ENCODE assay signal across 16 cellular contexts in the genomic region with DNA sequence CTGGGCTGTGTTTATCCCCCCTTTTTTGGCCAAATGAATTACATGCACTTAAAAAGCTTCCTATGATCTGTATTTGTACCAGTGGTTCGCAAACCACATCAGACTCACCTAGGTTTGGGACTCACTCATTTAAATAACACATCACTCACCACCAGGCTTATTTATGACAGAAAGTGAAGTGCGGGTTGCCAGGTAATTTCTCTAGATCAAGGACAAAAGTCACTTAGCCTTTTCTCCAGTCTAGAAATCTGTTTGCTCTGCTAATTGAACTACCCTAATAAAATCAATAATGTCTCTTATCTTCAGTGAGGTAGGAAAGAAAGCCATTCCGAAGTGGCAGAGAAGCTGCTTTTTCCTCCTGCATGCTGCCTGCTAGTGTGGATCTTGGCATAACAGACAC.
DNase-seq lines count a peak whose midpoint lies in the region; ATAC-seq and TF ChIP-seq lines count a peak whose summit lies in the region.
"Had no signal": no experiment of that assay in that cellular context is flagged by ENCODE, and none has a peak within 500 bp of the region (broad histone marks: within the 10 kb centered on the region; RNA-seq: fewer than 3 reads in every experiment).

No MANE protein-coding gene starts in this region.

- H3K9me2 ChIP-seq in GM23338 (ENCODE audit: insufficient read depth): no peaks in the 10 kb centered on the region

- H3F3A ChIP-seq in GM23338 (replicated peaks; ENCODE audit: low read depth): no peaks in the 10 kb centered on the region

- H3K27ac Mint-ChIP-seq in GM23338: no peak overlapping the region
- H3K27ac Mint-ChIP-seq: CD4-positive, alpha-beta T cell; T-helper 1 cell treated with Interleukin-12 subunit alpha and Interleukin-12 subunit beta and Interleukin-4 antibody, amounts not matched to agents 30 μg/mL and 1 μg/mL, for 36 hours had no signal

- H3K4me3 Mint-ChIP-seq in GM23338: no peak overlapping the region
- H3K4me3 Mint-ChIP-seq: CD4-positive, alpha-beta T cell; T-helper 1 cell treated with Interleukin-12 subunit alpha and Interleukin-12 subunit beta and Interleukin-4 antibody, amounts not matched to agents 30 μg/mL and 1 μg/mL, for 36 hours had no signal

- H3K79me2 ChIP-seq in GM23338 (replicated peaks; ENCODE audit: insufficient read depth): no peaks in the 10 kb centered on the region

- no peaks in the 10 kb centered on the region for H3K36me3 ChIP-seq in GM23338 (ENCODE audit: insufficient read depth)

- H3K27me3 ChIP-seq in GM23338 (ENCODE audit: insufficient read depth): no peaks in the 10 kb centered on the region

- H3K9me3 Mint-ChIP-seq in GM23338: no peaks in the 10 kb centered on the region
- H3K9me3 Mint-ChIP-seq: CD4-positive, alpha-beta T cell; T-helper 1 cell treated with Interleukin-12 subunit alpha and Interleukin-12 subunit beta and Interleukin-4 antibody, amounts not matched to agents 30 μg/mL and 1 μg/mL, for 36 hours had no signal

- DNase-seq in NCI-H1436 (lab: John Stamatoyannopoulos, UW) (peak; percentile 31), NCI-H1436 treated with DMSO at 0.1 percent for 48 hours (lab: John Stamatoyannopoulos, UW) (no peak), GM23338 (ENCODE audit: low spot score) (no peak), NCI-H146 treated with DMSO at 0.1 percent for 48 hours (lab: John Stamatoyannopoulos, UW; ENCODE audit: unreplicated experiment) (peak; percentile 81), SW480 (ENCODE audit: low spot score) (peak; percentile 63), kidney glomerular epithelial cell (lab: John Stamatoyannopoulos, UW) (no peak), mesenteric fat pad (ENCODE audit: low spot score) (no peak)
- DNase-seq: Caco-2; CD4-positive, alpha-beta T cell; KBM-7; NCI-H1930; NCI-H2171; NCI-H69; OCI-M1 had no signal

- peak overlapping the region; percentile 56; the same call in 1 of the 2 replicates for H2AFZ ChIP-seq in GM23338

- H4K20me1 ChIP-seq in GM23338 (replicated peaks; ENCODE audit: insufficient read depth): no peaks in the 10 kb centered on the region

- no peak overlapping the region for H3K27ac ChIP-seq in GM23338 (ENCODE audit: low read depth)

- no peak overlapping the region for H3K4me3 ChIP-seq in GM23338

- H3K4me1 Mint-ChIP-seq in GM23338: peaks cover 22% of the 10 kb centered on the region; the same call in 2 of the 3 replicates

- H3K27me3 Mint-ChIP-seq in GM23338 (ENCODE audit: insufficient read depth, low read depth, poor library complexity): no peaks in the 10 kb centered on the region
- H3K27me3 Mint-ChIP-seq: CD4-positive, alpha-beta T cell had no signal

- no peak overlapping the region for H3K4me2 ChIP-seq in GM23338

- peaks cover 4% of the 10 kb centered on the region; the same call in 1 of the 2 replicates for H3K4me1 ChIP-seq in GM23338 (ENCODE audit: insufficient read depth)
- H3K4me1 ChIP-seq: Caco-2 had no signal

- H3K36me3 Mint-ChIP-seq in GM23338 (ENCODE audit: low read depth): no peaks in the 10 kb centered on the region

- ATAC-seq in GM23338 (no peak), HG03469 (IDR thresholded peaks at IDR 0.05; ENCODE audit: unreplicated experiment) (no peak)

- no peak for TF ChIP-seq CTCF in GM23338 (conservative IDR thresholded peaks at IDR 0.05; ENCODE audit: low read depth in 2 of 2)

TF ChIP-seq in GM23338, 12 proteins besides CTCF, POLR2A, EP300 and RAD21:
- TF ChIP-seq JUNB (IDR thresholded peaks at IDR 0.05; ENCODE audit: unreplicated experiment): no peak
- TF ChIP-seq EZH2phosphoT487 (IDR thresholded peaks at IDR 0.05; ENCODE audit: unreplicated experiment): no peak

Comparison
In these comparisons a context has a peak if more than half of its experiments do, and no peak if none do; other contexts are left out.
1. DNase-seq: peak in NCI-H1436 (single experiment), NCI-H146 treated with DMSO at 0.1 percent for 48 hours (single experiment) and SW480 (single experiment); none in NCI-H1436 treated with DMSO at 0.1 percent for 48 hours (single experiment), GM23338 (single experiment), kidney glomerular epithelial cell (single experiment) and mesenteric fat pad (single experiment).